In genomic region chr6:137738197-137738596, GRCh38 we compare ENCODE assay signal across 14 cellular contexts.
DNase-seq lines count a peak whose midpoint lies in the region; ATAC-seq and TF ChIP-seq lines count a peak whose summit lies in the region.
"Had no signal": no experiment of that assay in that cellular context is flagged by ENCODE, and none has a peak within 500 bp of the region (broad histone marks: within the 10 kb centered on the region; RNA-seq: fewer than 3 reads in every experiment).

No MANE protein-coding gene starts in this region.

- H3K4me1 ChIP-seq in ACC112 (ENCODE audit: control insufficient read depth, insufficient read depth, low read length, unreplicated experiment), result peaks cover 37% of the 10 kb centered on the region
- no peaks in the 10 kb centered on the region for H3K4me1 ChIP-seq in GM23338 (ENCODE audit: insufficient read depth)
- H3K4me1 ChIP-seq: left ventricle myocardium inferior had no signal

- H3K27me3 ChIP-seq in ACC112 (ENCODE audit: insufficient read depth, low read length), result no peaks in the 10 kb centered on the region
- no peaks in the 10 kb centered on the region for H3K27me3 ChIP-seq in GM23338 (ENCODE audit: insufficient read depth)

- no peak for TF ChIP-seq CTCF in GM23338 (conservative IDR thresholded peaks at IDR 0.05; ENCODE audit: low read depth in 2 of 2)

- H3K27ac ChIP-seq in ACC112 (ENCODE audit: low read depth, low read length) (peak overlapping the region; percentile 85), GM23338 (ENCODE audit: low read depth) (no peak overlapping the region)
- H3K27ac ChIP-seq: C4-2B, left ventricle myocardium inferior had no signal

- no peaks in the 10 kb centered on the region for H3K36me3 Mint-ChIP-seq in GM23338 (ENCODE audit: low read depth)

- H3K36me3 ChIP-seq in ACC112 (ENCODE audit: insufficient read depth, low read length) (no peaks in the 10 kb centered on the region), GM23338 (ENCODE audit: insufficient read depth) (no peaks in the 10 kb centered on the region)
- H3K36me3 ChIP-seq: left ventricle myocardium inferior had no signal

- no peaks in the 10 kb centered on the region for H3F3A ChIP-seq in GM23338 (replicated peaks; ENCODE audit: low read depth)

- no peak overlapping the region for H3K27ac Mint-ChIP-seq in GM23338
- H3K27ac Mint-ChIP-seq: activated T-helper 1 cell treated with anti-CD3 and anti-CD28 coated beads, Interleukin-12 subunit alpha, Interleukin-12 subunit beta, Interleukin-2, Interleukin-4 antibody, amounts not matched to agents 30 ng/mL and 10 ng/mL and 1 ng/mL, durations not matched to agents 14 hours and 24 hours and 36 hours had no signal

- no peaks in the 10 kb centered on the region for H3K9me2 ChIP-seq in GM23338 (ENCODE audit: insufficient read depth)

- H3K9me3 Mint-ChIP-seq in GM23338, result no peaks in the 10 kb centered on the region
- H3K9me3 Mint-ChIP-seq: activated T-helper 1 cell treated with anti-CD3 and anti-CD28 coated beads, Interleukin-12 subunit alpha, Interleukin-12 subunit beta, Interleukin-2, Interleukin-4 antibody, amounts not matched to agents 30 ng/mL and 10 ng/mL and 1 ng/mL, durations not matched to agents 14 hours and 24 hours and 36 hours; nephron had no signal

- no peaks in the 10 kb centered on the region for H3K27me3 Mint-ChIP-seq in GM23338 (ENCODE audit: insufficient read depth, low read depth, poor library complexity)

- DNase-seq in amniotic epithelial cell (ENCODE audit: low read depth) (peak; percentile 93), iris pigment epithelial cell (ENCODE audit: low read depth) (peak; percentile 98), NCI-H526 treated with DMSO at 0.1 percent for 48 hours (lab: John Stamatoyannopoulos, UW) (no peak), GM23338 (ENCODE audit: low spot score) (no peak), dedifferentiated amniotic fluid mesenchymal stem cell (ENCODE audit: extremely low spot score) (no peak)
- DNase-seq: left ventricle myocardium inferior, NCI-H1105 treated with DMSO at 0.1 percent for 48 hours, NCI-H524 treated with DMSO at 0.1 percent for 48 hours had no signal

- no peak overlapping the region for H3K4me2 ChIP-seq in GM23338

- H3K4me1 Mint-ChIP-seq in GM23338, result peaks cover 8% of the 10 kb centered on the region; the same call in 2 of the 3 replicates

- H3K4me3 Mint-ChIP-seq in GM23338, result no peak overlapping the region
- H3K4me3 Mint-ChIP-seq: activated T-helper 1 cell treated with anti-CD3 and anti-CD28 coated beads, Interleukin-12 subunit alpha, Interleukin-12 subunit beta, Interleukin-2, Interleukin-4 antibody, amounts not matched to agents 30 ng/mL and 10 ng/mL and 1 ng/mL, durations not matched to agents 14 hours and 24 hours and 36 hours; nephron had no signal

- no peaks in the 10 kb centered on the region for H4K20me1 ChIP-seq in GM23338 (replicated peaks; ENCODE audit: insufficient read depth)

- H3K79me2 ChIP-seq in ACC112 (ENCODE audit: control insufficient read depth, insufficient read depth, low read length, unreplicated experiment) (no peaks in the 10 kb centered on the region), GM23338 (replicated peaks; ENCODE audit: insufficient read depth) (no peaks in the 10 kb centered on the region)

- H3K4me3 ChIP-seq in ACC112 (ENCODE audit: low read depth, low read length), result no peak overlapping the region
- no peak overlapping the region for H3K4me3 ChIP-seq in GM23338
- H3K4me3 ChIP-seq: left ventricle myocardium inferior had no signal

- H2AFZ ChIP-seq in ACC112 (ENCODE audit: low read length, unreplicated experiment) (no peak overlapping the region), GM23338 (no peak overlapping the region)

- ATAC-seq in GM21786 (IDR thresholded peaks at IDR 0.05; ENCODE audit: unreplicated experiment) (peak; percentile 41), GM18868 (IDR thresholded peaks at IDR 0.05; ENCODE audit: unreplicated experiment) (no peak), GM23338 (no peak)

TF ChIP-seq in GM23338, 12 proteins besides CTCF, POLR2A, EP300 and RAD21 (continues in another document):
- TF ChIP-seq ZNF114 (CRISPR knock-in tag; IDR thresholded peaks at IDR 0.05), result no peak
- TF ChIP-seq REST (IDR thresholded peaks at IDR 0.05; ENCODE audit: unreplicated experiment), result no peak
- no peak for TF ChIP-seq EZH2phosphoT487 (IDR thresholded peaks at IDR 0.05; ENCODE audit: unreplicated experiment)
- TF ChIP-seq STAT1 (IDR thresholded peaks at IDR 0.05; ENCODE audit: unreplicated experiment), result no peak
- no peak for TF ChIP-seq ZNF462 (CRISPR knock-in tag; IDR thresholded peaks at IDR 0.05)

Comparison
In these comparisons a context has a peak if more than half of its experiments do, and no peak if none do; other contexts are left out.
1. DNase-seq: peak in amniotic epithelial cell (single experiment) and iris pigment epithelial cell (single experiment); none in NCI-H526 treated with DMSO at 0.1 percent for 48 hours (single experiment), GM23338 (single experiment) and dedifferentiated amniotic fluid mesenchymal stem cell (single experiment).